8 cellular contexts compared by ENCODE assay signal in the genomic region with DNA sequence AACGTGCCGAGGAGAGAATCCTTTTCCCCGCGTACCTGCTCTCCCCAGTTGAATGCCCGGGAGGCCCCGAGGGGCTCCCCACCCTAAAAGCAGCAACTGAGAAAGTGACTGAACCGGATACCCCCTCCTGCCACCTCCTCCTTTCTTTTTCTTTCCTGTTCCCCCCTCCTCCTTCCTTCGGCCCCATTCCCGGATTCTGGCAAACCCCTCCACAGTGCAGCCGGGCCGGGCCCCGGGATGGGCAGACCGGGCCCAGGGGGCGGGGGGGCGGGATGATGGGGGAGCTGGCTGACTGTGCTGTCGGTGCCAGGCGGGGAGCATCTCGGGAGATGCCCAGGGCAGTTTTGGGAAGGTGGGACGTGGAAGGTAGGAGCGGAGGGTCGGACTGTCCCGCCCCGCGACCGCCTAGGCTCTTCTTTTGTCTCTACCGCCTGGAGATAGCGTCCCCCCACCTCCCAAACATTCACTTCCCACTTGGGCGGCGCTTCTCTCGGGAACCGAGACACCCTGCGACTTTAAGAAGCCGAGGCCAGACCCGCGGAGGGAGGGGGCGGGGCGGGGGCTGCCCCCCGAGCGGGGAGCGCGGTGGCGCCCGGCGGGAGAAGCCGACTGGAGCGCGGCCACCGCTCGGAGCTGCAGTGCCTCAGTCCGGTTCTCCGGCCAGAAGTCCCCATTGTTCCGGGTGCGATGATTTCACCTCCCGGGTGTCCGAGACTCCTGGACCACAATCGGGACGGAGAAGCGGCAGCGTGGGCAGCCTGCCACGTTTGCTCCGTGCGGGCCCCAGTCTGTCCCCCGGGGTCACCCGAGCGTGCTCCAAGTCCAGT. TPM values are rescaled to one million over a fixed set of nuclear protein-coding genes. Genes with fewer than 3 reads are reported as not detected.
A peak's percentile ranks its signal among the peaks of the same experiment; 100 is the strongest.
DNase-seq lines count a peak whose midpoint lies in the region; ATAC-seq and TF ChIP-seq lines count a peak whose summit lies in the region.

No MANE protein-coding gene starts in this region.

- peak overlapping the region in 1 of 4 donors; percentile 39 for H3K27ac ChIP-seq in esophagus squamous epithelium
- peak overlapping the region; percentile 100 for H3K27ac ChIP-seq in trophoblast cell (ENCODE audit: low read depth, low read length)

- H3K4me3 Mint-ChIP-seq in activated CD4-positive, alpha-beta T cell treated with anti-CD3 and anti-CD28 coated beads for 36 hours: peak overlapping the region; percentile 69

- peak overlapping the region; percentile 91 for H3K4ac ChIP-seq in trophoblast cell (ENCODE audit: low read depth, low read length)

- H2AK5ac ChIP-seq in trophoblast cell (ENCODE audit: low read length): peak overlapping the region; percentile 89

- H2AFZ ChIP-seq in trophoblast cell (ENCODE audit: insufficient read depth, low read length, poor library complexity): peak overlapping the region; percentile 78

- H4K91ac ChIP-seq in trophoblast cell (ENCODE audit: low read depth, low read length): peak overlapping the region; percentile 96

- peak overlapping the region; percentile 56 for H2BK12ac ChIP-seq in trophoblast cell (ENCODE audit: low read length)

- intact Hi-C loops in activated CD4-positive, alpha-beta T cell treated with anti-CD3 and anti-CD28 coated beads for 36 hours (cut with DNase I, micrococcal nuclease): loop anchor here in 1 of 2 experiments (1.0 kb wide), 1 partner anchor 9 kb away; the partner anchor contains the start of gene DLX1
- intact Hi-C loops in esophagus squamous epithelium (cut with DNase I): no loop called here

- H2BK120ac ChIP-seq in trophoblast cell (ENCODE audit: insufficient read depth, low read length, poor library complexity): peak overlapping the region; percentile 99

- CTCF ChIA-PET in activated CD4-positive, alpha-beta T cell treated with anti-CD3 and anti-CD28 coated beads for 36 hours (lab: Charles Lee): interaction anchor here (1.5 to 1.8 kb wide), 5 partner anchors 8 to 12 kb away, joined by 3 to 11 read pairs (median 5); partner anchors contain the start of gene DLX1

- H3K9me3 ChIP-seq in esophagus squamous epithelium (no peaks in the 10 kb centered on the region), trophoblast cell (ENCODE audit: insufficient read depth, low read depth, low read length) (no peaks in the 10 kb centered on the region)

- peak overlapping the region; percentile 86 for H4K12ac ChIP-seq in trophoblast cell (ENCODE audit: low read depth, low read length)

- peaks cover 21% of the 10 kb centered on the region for H3K79me2 ChIP-seq in trophoblast cell (ENCODE audit: control insufficient read depth, insufficient read depth, low read length, poor library complexity)

- peaks cover 44% of the 10 kb centered on the region for H3K4me1 Mint-ChIP-seq in activated CD4-positive, alpha-beta T cell treated with anti-CD3 and anti-CD28 coated beads for 36 hours

- peak overlapping the region; percentile 81 for H3K4me2 ChIP-seq in trophoblast cell (ENCODE audit: low read length)

- POLR2A ChIA-PET in activated CD4-positive, alpha-beta T cell treated with anti-CD3 and anti-CD28 coated beads for 36 hours (lab: Charles Lee): no interaction called here

- peaks cover 36 to 68% (median 45%) of the 10 kb centered on the region in 3 donors for H3K4me1 ChIP-seq in esophagus squamous epithelium
- H3K4me1 ChIP-seq in trophoblast cell (ENCODE audit: control insufficient read depth in 1 of 2, insufficient read depth in 2 of 2, low read length in 2 of 2): peaks cover 27 to 37% of the 10 kb centered on the region in 2 experiments

- H3K18ac ChIP-seq in trophoblast cell (ENCODE audit: low read length): peak overlapping the region; percentile 94

- no peaks in the 10 kb centered on the region for H3K36me3 Mint-ChIP-seq in activated CD4-positive, alpha-beta T cell treated with anti-CD3 and anti-CD28 coated beads for 36 hours (ENCODE audit: low read depth)

- H3K79me1 ChIP-seq in trophoblast cell (ENCODE audit: low read length): peaks cover 54% of the 10 kb centered on the region

- no peaks in the 10 kb centered on the region for H3K9me3 Mint-ChIP-seq in activated CD4-positive, alpha-beta T cell treated with anti-CD3 and anti-CD28 coated beads for 36 hours (ENCODE audit: low read depth)

- peak overlapping the region; percentile 96 for H4K8ac ChIP-seq in trophoblast cell (ENCODE audit: low read depth, low read length)

- peak overlapping the region; percentile 14 to 65 (median 38) for H3K4me3 ChIP-seq in esophagus squamous epithelium
- H3K4me3 ChIP-seq in trophoblast cell (ENCODE audit: low read depth, low read length): peak overlapping the region; percentile 71

- H3K27me3 ChIP-seq in esophagus squamous epithelium (peaks cover 63 to 100% (median 94%) of the 10 kb centered on the region in 4 donors), trophoblast cell (ENCODE audit: insufficient read depth, low read length) (no peaks in the 10 kb centered on the region)

- no peaks in the 10 kb centered on the region for H3K36me3 ChIP-seq in esophagus squamous epithelium
- H3K36me3 ChIP-seq in trophoblast cell (ENCODE audit: control insufficient read depth in 1 of 2, insufficient read depth in 2 of 2, low read length in 2 of 2): peaks cover 3 to 5% of the 10 kb centered on the region in 2 experiments

- no peak for DNase-seq in activated CD4-positive, alpha-beta T cell treated with anti-CD3 and anti-CD28 coated beads for 36 hours
- DNase-seq in activated CD4-positive, alpha-beta T cell treated with anti-CD3 and anti-CD28 coated beads, Interleukin-2, amount 50 U/mL, for 1 hour: no peak
- DNase-seq in RKO (ENCODE audit: low spot score) (peak; percentile 67), esophagus squamous epithelium (lab: John Stamatoyannopoulos, UW) (no peak), trophoblast cell (no peak), mesenteric fat pad (ENCODE audit: low spot score) (no peak), GF-D8 (lab: John Stamatoyannopoulos, UW) (no peak)
- DNase-seq in central memory CD4-positive, alpha-beta T cell: no peak

- WGBS in esophagus squamous epithelium, 2 donors: 5 to 6% methylated on average over 7 to 17 of the region's 65 CpGs
- WGBS in trophoblast cell (ENCODE audit: extremely low coverage, insufficient coverage, insufficient read length): no CpG with 5 or more reads among the region's 65 CpGs

- no peak overlapping the region for H3K23ac ChIP-seq in trophoblast cell (ENCODE audit: low read length)

- H3K14ac ChIP-seq in trophoblast cell (ENCODE audit: low read length): peak overlapping the region; percentile 98

- H3K27me3 Mint-ChIP-seq in activated CD4-positive, alpha-beta T cell treated with anti-CD3 and anti-CD28 coated beads for 36 hours: peaks cover 72% of the 10 kb centered on the region

- ATAC-seq in activated CD4-positive, alpha-beta T cell treated with anti-CD3 and anti-CD28 coated beads for 36 hours: no peak

- TF ChIP-seq CTCF in esophagus squamous epithelium (IDR thresholded peaks at IDR 0.05): no peak

- H3K27ac Mint-ChIP-seq in activated CD4-positive, alpha-beta T cell treated with anti-CD3 and anti-CD28 coated beads for 36 hours: no peak overlapping the region

- peak overlapping the region; percentile 94 for H2BK5ac ChIP-seq in trophoblast cell (ENCODE audit: low read depth, low read length, poor library complexity)

- peak overlapping the region; percentile 83 for H3K9ac ChIP-seq in trophoblast cell (ENCODE audit: low read length)

- TF ChIP-seq POLR2A in esophagus squamous epithelium (IDR thresholded peaks at IDR 0.05): no peak

RNA-seq across cellular contexts. Expression of gene DLX2, which starts 8.2 kb away (rescaled TPM):
- total RNA-seq in activated CD4-positive, alpha-beta T cell treated with anti-CD3 and anti-CD28 coated beads for 36 hours: not detected
- not detected for total RNA-seq in esophagus squamous epithelium
- 25.2 and 26.9 TPM in 2 replicates for polyA plus RNA-seq in trophoblast cell (2013)
- total RNA-seq in mesenteric fat pad: not detected

RNA-seq across cellular contexts. Expression of gene DLX1, which starts 9.2 kb away (rescaled TPM):
- not detected for total RNA-seq in activated CD4-positive, alpha-beta T cell treated with anti-CD3 and anti-CD28 coated beads for 36 hours
- total RNA-seq in esophagus squamous epithelium (not detected), mesenteric fat pad (0.19 TPM)
- 14.1 and 14.7 TPM in 2 replicates for polyA plus RNA-seq in trophoblast cell (2013)
